ENCODE assay signal across 1 cellular context in genomic region chr4:165207431-165208321, GRCh38.
A peak's percentile ranks its signal among the peaks of the same experiment; 100 is the strongest.
TF ChIP-seq lines count a peak whose summit lies in the region.

A gene with protein sequence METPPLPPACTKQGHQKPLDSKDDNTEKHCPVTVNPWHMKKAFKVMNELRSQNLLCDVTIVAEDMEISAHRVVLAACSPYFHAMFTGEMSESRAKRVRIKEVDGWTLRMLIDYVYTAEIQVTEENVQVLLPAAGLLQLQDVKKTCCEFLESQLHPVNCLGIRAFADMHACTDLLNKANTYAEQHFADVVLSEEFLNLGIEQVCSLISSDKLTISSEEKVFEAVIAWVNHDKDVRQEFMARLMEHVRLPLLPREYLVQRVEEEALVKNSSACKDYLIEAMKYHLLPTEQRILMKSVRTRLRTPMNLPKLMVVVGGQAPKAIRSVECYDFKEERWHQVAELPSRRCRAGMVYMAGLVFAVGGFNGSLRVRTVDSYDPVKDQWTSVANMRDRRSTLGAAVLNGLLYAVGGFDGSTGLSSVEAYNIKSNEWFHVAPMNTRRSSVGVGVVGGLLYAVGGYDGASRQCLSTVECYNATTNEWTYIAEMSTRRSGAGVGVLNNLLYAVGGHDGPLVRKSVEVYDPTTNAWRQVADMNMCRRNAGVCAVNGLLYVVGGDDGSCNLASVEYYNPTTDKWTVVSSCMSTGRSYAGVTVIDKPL (plus strand): TSS chr4:165207561. CDS start chr4:165207877, 316 bp downstream.

TF ChIP-seq in HepG2, 621 proteins besides CTCF, POLR2A, EP300 and RAD21 (continued from another document and continues in another):
- TF ChIP-seq, protein P1, sequence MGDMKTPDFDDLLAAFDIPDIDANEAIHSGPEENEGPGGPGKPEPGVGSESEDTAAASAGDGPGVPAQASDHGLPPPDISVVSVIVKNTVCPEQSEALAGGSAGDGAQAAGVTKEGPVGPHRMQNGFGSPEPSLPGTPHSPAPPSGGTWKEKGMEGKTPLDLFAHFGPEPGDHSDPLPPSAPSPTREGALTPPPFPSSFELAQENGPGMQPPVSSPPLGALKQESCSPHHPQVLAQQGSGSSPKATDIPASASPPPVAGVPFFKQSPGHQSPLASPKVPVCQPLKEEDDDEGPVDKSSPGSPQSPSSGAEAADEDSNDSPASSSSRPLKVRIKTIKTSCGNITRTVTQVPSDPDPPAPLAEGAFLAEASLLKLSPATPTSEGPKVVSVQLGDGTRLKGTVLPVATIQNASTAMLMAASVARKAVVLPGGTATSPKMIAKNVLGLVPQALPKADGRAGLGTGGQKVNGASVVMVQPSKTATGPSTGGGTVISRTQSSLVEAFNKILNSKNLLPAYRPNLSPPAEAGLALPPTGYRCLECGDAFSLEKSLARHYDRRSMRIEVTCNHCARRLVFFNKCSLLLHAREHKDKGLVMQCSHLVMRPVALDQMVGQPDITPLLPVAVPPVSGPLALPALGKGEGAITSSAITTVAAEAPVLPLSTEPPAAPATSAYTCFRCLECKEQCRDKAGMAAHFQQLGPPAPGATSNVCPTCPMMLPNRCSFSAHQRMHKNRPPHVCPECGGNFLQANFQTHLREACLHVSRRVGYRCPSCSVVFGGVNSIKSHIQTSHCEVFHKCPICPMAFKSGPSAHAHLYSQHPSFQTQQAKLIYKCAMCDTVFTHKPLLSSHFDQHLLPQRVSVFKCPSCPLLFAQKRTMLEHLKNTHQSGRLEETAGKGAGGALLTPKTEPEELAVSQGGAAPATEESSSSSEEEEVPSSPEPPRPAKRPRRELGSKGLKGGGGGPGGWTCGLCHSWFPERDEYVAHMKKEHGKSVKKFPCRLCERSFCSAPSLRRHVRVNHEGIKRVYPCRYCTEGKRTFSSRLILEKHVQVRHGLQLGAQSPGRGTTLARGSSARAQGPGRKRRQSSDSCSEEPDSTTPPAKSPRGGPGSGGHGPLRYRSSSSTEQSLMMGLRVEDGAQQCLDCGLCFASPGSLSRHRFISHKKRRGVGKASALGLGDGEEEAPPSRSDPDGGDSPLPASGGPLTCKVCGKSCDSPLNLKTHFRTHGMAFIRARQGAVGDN (CRISPR knock-in tag; IDR thresholded peaks at IDR 0.05): peak; percentile 33; the same call in 1 of the 2 replicates
- TF ChIP-seq YY1 (IDR thresholded peaks at IDR 0.05; ENCODE audit: insufficient read depth, insufficient replicate concordance, low read depth, low read length) (peak; percentile 75), ZNF569 (CRISPR knock-in tag; IDR thresholded peaks at IDR 0.05; ENCODE audit: borderline replicate concordance) (no peak), CREB3 (CRISPR knock-in tag; IDR thresholded peaks at IDR 0.05) (no peak), ZNF451 (CRISPR knock-in tag; IDR thresholded peaks at IDR 0.05) (0 out of 2 replicates have a peak, but pooled peaks have one; percentile 53), SP4 (CRISPR knock-in tag; IDR thresholded peaks at IDR 0.05) (peak; percentile 50; the same call in 1 of the 2 replicates), ZFYVE20 (CRISPR knock-in tag; IDR thresholded peaks at IDR 0.05; ENCODE audit: borderline replicate concordance, low read depth) (no peak), ZNF549 (CRISPR knock-in tag; IDR thresholded peaks at IDR 0.05) (no peak), CCDC6 (CRISPR knock-in tag; IDR thresholded peaks at IDR 0.05) (0 out of 2 replicates have a peak, but pooled peaks have one; percentile 32), ZGPAT (CRISPR knock-in tag; IDR thresholded peaks at IDR 0.05) (no peak), BHLHE40 (IDR thresholded peaks at IDR 0.05; ENCODE audit: low read length) (no peak), ZNF605 (CRISPR knock-in tag; IDR thresholded peaks at IDR 0.05) (no peak), ZNF558 (CRISPR knock-in tag; IDR thresholded peaks at IDR 0.05; ENCODE audit: borderline replicate concordance) (0 out of 2 replicates have a peak, but pooled peaks have one; percentile 45), ZNF430 (CRISPR knock-in tag; IDR thresholded peaks at IDR 0.05) (no peak), MLLT10 (CRISPR knock-in tag; IDR thresholded peaks at IDR 0.05) (no peak), SNAI1 (CRISPR knock-in tag; IDR thresholded peaks at IDR 0.05; ENCODE audit: borderline replicate concordance) (no peak), ZNF616 (CRISPR knock-in tag; IDR thresholded peaks at IDR 0.05; ENCODE audit: low read depth) (peak; percentile 35; the same call in 1 of the 2 replicates), FOXA1 (IDR thresholded peaks at IDR 0.05) (no peak), FOXA1 (CRISPR knock-in tag; IDR thresholded peaks at IDR 0.05) (no peak), NR2F6 (IDR thresholded peaks at IDR 0.05) (no peak), NR2F6 (CRISPR knock-in tag; IDR thresholded peaks at IDR 0.05) (no peak), SPEN (CRISPR knock-in tag; IDR thresholded peaks at IDR 0.05; ENCODE audit: low read depth) (peak; percentile 28; the same call in 1 of the 2 replicates), SALL2 (CRISPR knock-in tag; IDR thresholded peaks at IDR 0.05) (0 out of 2 replicates have a peak, but pooled peaks have one; percentile 57), ZNF615 (CRISPR knock-in tag; IDR thresholded peaks at IDR 0.05; ENCODE audit: borderline replicate concordance) (no peak), ZFP91 (CRISPR knock-in tag; IDR thresholded peaks at IDR 0.05; ENCODE audit: borderline replicate concordance) (0 out of 2 replicates have a peak, but pooled peaks have one; percentile 1), ZNF446 (CRISPR knock-in tag; IDR thresholded peaks at IDR 0.05) (peak; percentile 61; the same call in 1 of the 2 replicates), RNF219 (CRISPR knock-in tag; IDR thresholded peaks at IDR 0.05) (no peak), GABPB1 (CRISPR knock-in tag; IDR thresholded peaks at IDR 0.05) (peak; percentile 70; the same call in 1 of the 2 replicates), ARID4A (CRISPR knock-in tag; IDR thresholded peaks at IDR 0.05; ENCODE audit: borderline replicate concordance) (peak; percentile 24; the same call in 1 of the 2 replicates), SP140L (CRISPR knock-in tag; IDR thresholded peaks at IDR 0.05; ENCODE audit: borderline replicate concordance) (no peak), ZNF83 (CRISPR knock-in tag; IDR thresholded peaks at IDR 0.05; ENCODE audit: borderline replicate concordance) (no peak), MAZ (IDR thresholded peaks at IDR 0.05; ENCODE audit: borderline replicate concordance, low read depth, low read length) (no peak; the same call in 1 of the 2 replicates), MAZ (CRISPR knock-in tag; IDR thresholded peaks at IDR 0.05; ENCODE audit: low read depth) (peak; percentile 65), SAP130 (CRISPR knock-in tag; IDR thresholded peaks at IDR 0.05; ENCODE audit: low read depth) (peak; percentile 44; the same call in 1 of the 2 replicates), BRF2 (CRISPR knock-in tag; IDR thresholded peaks at IDR 0.05) (peak; percentile 52; the same call in 1 of the 2 replicates), ZNF30 (CRISPR knock-in tag; IDR thresholded peaks at IDR 0.05) (no peak), MXI1 (IDR thresholded peaks at IDR 0.05; ENCODE audit: borderline replicate concordance, low read depth, low read length) (0 out of 3 replicates have a peak, but pooled peaks have one; percentile 3), HMGA1 (CRISPR knock-in tag; conservative IDR thresholded peaks at IDR 0.05) (no peak), KLF6 (CRISPR knock-in tag; IDR thresholded peaks at IDR 0.05) (no peak), ELF1 (CRISPR knock-in tag; IDR thresholded peaks at IDR 0.05) (peak; percentile 71), E2F5 (CRISPR knock-in tag; conservative IDR thresholded peaks at IDR 0.05) (0 out of 2 replicates have a peak, but pooled peaks have one; percentile 15)
